9 cellular contexts compared by ENCODE assay signal in the genomic region with DNA sequence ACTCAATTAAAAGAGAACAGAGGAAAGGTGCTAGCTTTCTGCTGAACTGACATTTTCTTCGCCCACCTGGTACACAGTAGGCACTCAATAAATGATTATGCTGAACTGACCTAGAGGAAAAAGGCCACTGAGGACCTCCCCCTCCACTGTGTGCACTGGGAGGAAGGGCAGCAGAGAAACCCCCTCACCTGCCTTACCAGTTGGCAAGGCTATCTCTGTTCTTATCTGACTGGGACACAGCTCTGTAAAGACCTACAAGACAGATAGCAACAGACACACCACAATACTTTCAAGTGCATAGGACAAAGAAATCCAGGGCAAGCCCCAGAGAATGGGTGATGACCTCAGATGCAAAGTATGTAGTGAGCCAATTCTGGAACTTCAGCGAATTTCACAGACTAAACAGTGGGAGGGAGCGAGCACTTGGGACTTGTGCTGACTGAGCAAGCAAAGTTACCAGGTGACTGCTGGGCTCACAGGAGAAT. TPM values are rescaled to one million over a fixed set of nuclear protein-coding genes. Genes with fewer than 3 reads are reported as not detected.
DNase-seq lines count a peak whose midpoint lies in the region; ATAC-seq and TF ChIP-seq lines count a peak whose summit lies in the region.
"Had no signal": no experiment of that assay in that cellular context is flagged by ENCODE, and none has a peak within 500 bp of the region (broad histone marks: within the 10 kb centered on the region; RNA-seq: fewer than 3 reads in every experiment).

No MANE protein-coding gene starts in this region.

- H3K36me3 ChIP-seq in esophagus squamous epithelium, result peaks cover 3 to 90% (median 3%) of the 10 kb centered on the region in 3 donors
- no peaks in the 10 kb centered on the region for H3K36me3 ChIP-seq in CD4-positive, alpha-beta memory T cell (ENCODE audit: insufficient read depth, low read length)

- H3K9me3 ChIP-seq in esophagus squamous epithelium, result peaks cover 0 to 5% (median 0%) of the 10 kb centered on the region in 3 donors
- H3K9me3 ChIP-seq in CD4-positive, alpha-beta memory T cell (ENCODE audit: control insufficient read depth in 1 of 2, low read length in 2 of 2), result no peaks in the 10 kb centered on the region

- no peaks in the 10 kb centered on the region for H3K27me3 ChIP-seq in esophagus squamous epithelium
- no peaks in the 10 kb centered on the region for H3K27me3 ChIP-seq in CD4-positive, alpha-beta memory T cell (ENCODE audit: insufficient read depth, low read length)

- H3K27me3 Mint-ChIP-seq in IgD-negative memory B cell, result no peaks in the 10 kb centered on the region
- H3K27me3 Mint-ChIP-seq in progenitor cell of endocrine pancreas, result no peaks in the 10 kb centered on the region
- H3K27me3 Mint-ChIP-seq in CD4-positive, alpha-beta memory T cell, result no peaks in the 10 kb centered on the region
- H3K27me3 Mint-ChIP-seq: activated CD8-positive, alpha-beta T cell treated with anti-CD3 and anti-CD28 coated beads for 36 hours had no signal

- no peak for TF ChIP-seq POLR2A in esophagus squamous epithelium (IDR thresholded peaks at IDR 0.05)

- H3K4me1 Mint-ChIP-seq in IgD-negative memory B cell, result peaks cover 21 to 27% (median 25%) of the 10 kb centered on the region in 3 donors
- peaks cover 36% of the 10 kb centered on the region for H3K4me1 Mint-ChIP-seq in progenitor cell of endocrine pancreas (ENCODE audit: low read depth)
- peaks cover 0 to 2% (median 0%) of the 10 kb centered on the region in 4 donors for H3K4me1 Mint-ChIP-seq in CD4-positive, alpha-beta memory T cell

- H3K4me1 ChIP-seq in esophagus squamous epithelium, result peaks cover 10 to 44% (median 27%) of the 10 kb centered on the region in 3 donors
- no peaks in the 10 kb centered on the region for H3K4me1 ChIP-seq in CD4-positive, alpha-beta memory T cell (ENCODE audit: insufficient read depth, low read length)

- H3K9me3 Mint-ChIP-seq in IgD-negative memory B cell (peaks cover 0 to 8% (median 5%) of the 10 kb centered on the region in 3 donors), progenitor cell of endocrine pancreas (ENCODE audit: low read depth) (peaks cover 17% of the 10 kb centered on the region)
- H3K9me3 Mint-ChIP-seq in CD4-positive, alpha-beta memory T cell, result peaks cover 0 to 4% (median 0%) of the 10 kb centered on the region in 8 donors

- CTCF ChIA-PET in CD4-positive, alpha-beta memory T cell (lab: Charles Lee; ENCODE audit: partially characterized antibody), result interaction anchor here (2.0 kb wide), 1 partner anchor 14 kb away, joined by 5 read pairs; no protein-coding TSS in a partner anchor

- H3K27ac ChIP-seq in esophagus squamous epithelium, result peak overlapping the region; percentile 15 to 74 (median 58)
- no peak overlapping the region for H3K27ac ChIP-seq in CD4-positive, alpha-beta memory T cell (ENCODE audit: low read depth, low read length)

- intact Hi-C loops in esophagus squamous epithelium (cut with DNase I), result no loop called here
- intact Hi-C loops in CD4-positive, alpha-beta memory T cell (cut with micrococcal nuclease), result no loop called here

- DNase-seq in esophagus squamous epithelium (lab: John Stamatoyannopoulos, UW) (no peak), progenitor cell of endocrine pancreas (ENCODE audit: low spot score, unreplicated experiment) (no peak), NCI-H69 (lab: John Stamatoyannopoulos, UW) (no peak)
- DNase-seq in CD4-positive, alpha-beta memory T cell, result no peak
- DNase-seq: activated CD8-positive, alpha-beta T cell treated with anti-CD3 and anti-CD28 coated beads for 36 hours had no signal

- peak overlapping the region in 2 of 3 donors; percentile 48 to 92 for H3K27ac Mint-ChIP-seq in IgD-negative memory B cell
- peak overlapping the region; percentile 97 for H3K27ac Mint-ChIP-seq in progenitor cell of endocrine pancreas
- no peak overlapping the region for H3K27ac Mint-ChIP-seq in CD4-positive, alpha-beta memory T cell
- H3K27ac Mint-ChIP-seq: activated CD8-positive, alpha-beta T cell treated with anti-CD3 and anti-CD28 coated beads for 36 hours had no signal

- 47 to 50% methylated on average over 2 to 3 of the region's 3 CpGs for WGBS in esophagus squamous epithelium, 2 donors

- ATAC-seq in GM18520 (IDR thresholded peaks at IDR 0.05; ENCODE audit: unreplicated experiment) (peak; percentile 71), HG03045 (IDR thresholded peaks at IDR 0.05; ENCODE audit: unreplicated experiment) (no peak), GM21447 (IDR thresholded peaks at IDR 0.05; ENCODE audit: unreplicated experiment) (no peak)
- ATAC-seq: activated CD8-positive, alpha-beta T cell treated with anti-CD3 and anti-CD28 coated beads for 36 hours had no signal

- POLR2A ChIA-PET in CD4-positive, alpha-beta memory T cell (lab: Charles Lee; ENCODE audit: partially characterized antibody), result no interaction called here

- H3K4me3 Mint-ChIP-seq in IgD-negative memory B cell (no peak overlapping the region), progenitor cell of endocrine pancreas (ENCODE audit: low read depth) (no peak overlapping the region)
- no peak overlapping the region for H3K4me3 Mint-ChIP-seq in CD4-positive, alpha-beta memory T cell
- H3K4me3 Mint-ChIP-seq: activated CD8-positive, alpha-beta T cell treated with anti-CD3 and anti-CD28 coated beads for 36 hours had no signal

- TF ChIP-seq CTCF in esophagus squamous epithelium (IDR thresholded peaks at IDR 0.05), result no peak
- no peak for TF ChIP-seq CTCF in progenitor cell of endocrine pancreas (IDR thresholded peaks at IDR 0.05; ENCODE audit: unreplicated experiment)

- no peak overlapping the region for H3K4me3 ChIP-seq in esophagus squamous epithelium
- no peak overlapping the region for H3K4me3 ChIP-seq in CD4-positive, alpha-beta memory T cell (ENCODE audit: low read length in 2 of 2)

- H3K36me3 Mint-ChIP-seq in IgD-negative memory B cell, result peaks cover 15% of the 10 kb centered on the region
- peaks cover 34% of the 10 kb centered on the region for H3K36me3 Mint-ChIP-seq in progenitor cell of endocrine pancreas (ENCODE audit: insufficient read depth)
- H3K36me3 Mint-ChIP-seq in CD4-positive, alpha-beta memory T cell, result no peaks in the 10 kb centered on the region

RNA-seq across cellular contexts. Expression of a gene that starts 30.4 kb away (rescaled TPM):
- polyA plus RNA-seq in IgD-negative memory B cell, result 357 TPM
- total RNA-seq in esophagus squamous epithelium, result 100 to 1,000 TPM in 1 of 4 donors, 10 to 100 TPM in 3; 59.5 to 142 (median 79.2) TPM
- total RNA-seq in progenitor cell of endocrine pancreas, result 113 and 118 TPM in 2 replicates
- total RNA-seq in CD4-positive, alpha-beta memory T cell, result 1 to 10 TPM in 1 of 2 experiments, under 1 TPM in 1; 0.90 to 1.5 TPM
- polyA plus RNA-seq in CD4-positive, alpha-beta memory T cell, result 1 to 10 TPM; 1.3 to 7.3 TPM

Comparison
In these comparisons a context has a peak if more than half of its experiments do, and no peak if none do; other contexts are left out.
1. H3K27ac Mint-ChIP-seq: peak in IgD-negative memory B cell (2 of 3) and progenitor cell of endocrine pancreas (single experiment); none in CD4-positive, alpha-beta memory T cell (0 of 7).
2. RNA of a gene that starts 30.4 kb away (total RNA-seq): 113 to 118 TPM in progenitor cell of endocrine pancreas and 59.5 to 142 TPM in esophagus squamous epithelium; 0.90 to 1.5 TPM in CD4-positive, alpha-beta memory T cell; every median in the first group is over 10 times any median in the second.